In the genomic region with DNA sequence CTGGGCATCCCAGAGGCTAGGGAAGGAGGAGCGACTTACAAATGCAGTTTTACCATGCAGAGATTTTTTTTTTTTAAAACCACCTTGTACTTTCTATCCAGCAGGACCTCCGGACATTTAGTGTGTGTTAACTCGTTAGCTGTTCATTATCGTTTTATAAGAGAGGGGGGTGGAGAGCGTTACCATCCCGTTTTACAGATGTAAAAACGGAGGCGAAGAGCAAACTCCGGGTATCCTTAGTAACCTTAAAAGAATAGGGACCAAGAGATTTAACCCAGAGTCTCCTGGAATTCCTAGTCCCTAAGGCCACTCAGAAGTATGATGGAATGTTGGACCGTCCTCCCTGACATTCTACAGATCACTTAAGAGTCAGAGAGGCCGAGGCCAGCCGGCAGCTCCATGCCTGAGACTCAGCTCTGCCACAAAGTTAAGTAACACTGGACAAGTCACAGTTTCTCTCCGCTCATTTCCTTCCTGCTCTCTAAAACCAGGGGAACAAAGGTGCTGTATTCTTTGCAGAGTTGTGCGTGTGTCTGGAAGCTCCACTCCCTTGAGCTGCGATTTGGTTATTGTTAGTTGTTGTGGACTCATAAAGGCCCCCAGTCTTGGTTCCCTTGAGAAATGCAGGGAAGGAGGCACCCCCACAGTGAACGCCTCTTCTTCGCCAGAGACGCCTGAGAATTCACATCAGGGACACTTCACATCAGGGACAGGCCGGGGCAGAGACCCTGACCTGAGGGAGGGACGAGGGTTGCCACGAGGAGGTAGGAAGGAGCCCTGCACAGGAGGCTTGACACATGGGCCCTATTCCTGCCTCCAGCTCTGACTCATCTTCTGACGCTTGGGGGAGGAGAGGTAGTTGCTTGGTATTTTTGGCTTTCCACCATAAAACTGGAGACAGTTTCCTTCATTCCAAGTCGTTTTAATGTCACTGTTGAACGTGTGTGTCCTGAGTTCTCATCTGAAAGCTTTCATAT, we compare ENCODE assay signal across 1 cellular context.
TF ChIP-seq lines count a peak whose summit lies in the region.

No MANE protein-coding gene starts in this region.

TF ChIP-seq in HEK293, 187 proteins besides CTCF, POLR2A, EP300 and RAD21 (continued from another document):
- TF ChIP-seq, protein P1, sequence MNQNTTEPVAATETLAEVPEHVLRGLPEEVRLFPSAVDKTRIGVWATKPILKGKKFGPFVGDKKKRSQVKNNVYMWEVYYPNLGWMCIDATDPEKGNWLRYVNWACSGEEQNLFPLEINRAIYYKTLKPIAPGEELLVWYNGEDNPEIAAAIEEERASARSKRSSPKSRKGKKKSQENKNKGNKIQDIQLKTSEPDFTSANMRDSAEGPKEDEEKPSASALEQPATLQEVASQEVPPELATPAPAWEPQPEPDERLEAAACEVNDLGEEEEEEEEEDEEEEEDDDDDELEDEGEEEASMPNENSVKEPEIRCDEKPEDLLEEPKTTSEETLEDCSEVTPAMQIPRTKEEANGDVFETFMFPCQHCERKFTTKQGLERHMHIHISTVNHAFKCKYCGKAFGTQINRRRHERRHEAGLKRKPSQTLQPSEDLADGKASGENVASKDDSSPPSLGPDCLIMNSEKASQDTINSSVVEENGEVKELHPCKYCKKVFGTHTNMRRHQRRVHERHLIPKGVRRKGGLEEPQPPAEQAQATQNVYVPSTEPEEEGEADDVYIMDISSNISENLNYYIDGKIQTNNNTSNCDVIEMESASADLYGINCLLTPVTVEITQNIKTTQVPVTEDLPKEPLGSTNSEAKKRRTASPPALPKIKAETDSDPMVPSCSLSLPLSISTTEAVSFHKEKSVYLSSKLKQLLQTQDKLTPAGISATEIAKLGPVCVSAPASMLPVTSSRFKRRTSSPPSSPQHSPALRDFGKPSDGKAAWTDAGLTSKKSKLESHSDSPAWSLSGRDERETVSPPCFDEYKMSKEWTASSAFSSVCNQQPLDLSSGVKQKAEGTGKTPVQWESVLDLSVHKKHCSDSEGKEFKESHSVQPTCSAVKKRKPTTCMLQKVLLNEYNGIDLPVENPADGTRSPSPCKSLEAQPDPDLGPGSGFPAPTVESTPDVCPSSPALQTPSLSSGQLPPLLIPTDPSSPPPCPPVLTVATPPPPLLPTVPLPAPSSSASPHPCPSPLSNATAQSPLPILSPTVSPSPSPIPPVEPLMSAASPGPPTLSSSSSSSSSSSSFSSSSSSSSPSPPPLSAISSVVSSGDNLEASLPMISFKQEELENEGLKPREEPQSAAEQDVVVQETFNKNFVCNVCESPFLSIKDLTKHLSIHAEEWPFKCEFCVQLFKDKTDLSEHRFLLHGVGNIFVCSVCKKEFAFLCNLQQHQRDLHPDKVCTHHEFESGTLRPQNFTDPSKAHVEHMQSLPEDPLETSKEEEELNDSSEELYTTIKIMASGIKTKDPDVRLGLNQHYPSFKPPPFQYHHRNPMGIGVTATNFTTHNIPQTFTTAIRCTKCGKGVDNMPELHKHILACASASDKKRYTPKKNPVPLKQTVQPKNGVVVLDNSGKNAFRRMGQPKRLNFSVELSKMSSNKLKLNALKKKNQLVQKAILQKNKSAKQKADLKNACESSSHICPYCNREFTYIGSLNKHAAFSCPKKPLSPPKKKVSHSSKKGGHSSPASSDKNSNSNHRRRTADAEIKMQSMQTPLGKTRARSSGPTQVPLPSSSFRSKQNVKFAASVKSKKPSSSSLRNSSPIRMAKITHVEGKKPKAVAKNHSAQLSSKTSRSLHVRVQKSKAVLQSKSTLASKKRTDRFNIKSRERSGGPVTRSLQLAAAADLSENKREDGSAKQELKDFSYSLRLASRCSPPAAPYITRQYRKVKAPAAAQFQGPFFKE (tag by site-specific recombination; IDR thresholded peaks at IDR 0.05; ENCODE audit: borderline replicate concordance): no peak
- TF ChIP-seq ZNF223 (tag by site-specific recombination; IDR thresholded peaks at IDR 0.05) (no peak), ZNF558 (tag by site-specific recombination; IDR thresholded peaks at IDR 0.05) (no peak), ZNF747 (tag by site-specific recombination; IDR thresholded peaks at IDR 0.05) (no peak), ZBTB20 (tag by site-specific recombination; IDR thresholded peaks at IDR 0.05) (peak; percentile 72), ZNF248 (tag by site-specific recombination; IDR thresholded peaks at IDR 0.05) (no peak), TRIM28 (IDR thresholded peaks at IDR 0.05; ENCODE audit: borderline replicate concordance, low read length) (peak; percentile 85; the same call in 1 of the 2 replicates), GLIS2 (tag by site-specific recombination; IDR thresholded peaks at IDR 0.05) (peak; percentile 90), ZNF560 (tag by site-specific recombination; IDR thresholded peaks at IDR 0.05; ENCODE audit: borderline replicate concordance) (no peak), ZNF777 (tag by site-specific recombination; IDR thresholded peaks at IDR 0.05; ENCODE audit: borderline replicate concordance) (no peak), ZNF121 (tag by site-specific recombination; IDR thresholded peaks at IDR 0.05) (no peak), GLIS1 (tag by site-specific recombination; IDR thresholded peaks at IDR 0.05) (peak; percentile 66), ZNF561 (tag by site-specific recombination; IDR thresholded peaks at IDR 0.05; ENCODE audit: borderline replicate concordance) (no peak), ZXDB (tag by site-specific recombination; IDR thresholded peaks at IDR 0.05) (peak; percentile 34; the same call in 1 of the 2 replicates), ZNF37A (tag by site-specific recombination; IDR thresholded peaks at IDR 0.05) (no peak), SETDB1 (IDR thresholded peaks at IDR 0.05; ENCODE audit: insufficient read length, low read length) (no peak), ZNF155 (tag by site-specific recombination; IDR thresholded peaks at IDR 0.05) (no peak), ZNF16 (tag by site-specific recombination; IDR thresholded peaks at IDR 0.05; ENCODE audit: low read depth) (no peak), WT1 (tag by site-specific recombination; IDR thresholded peaks at IDR 0.05) (peak; percentile 49)
- TF ChIP-seq, protein P2, sequence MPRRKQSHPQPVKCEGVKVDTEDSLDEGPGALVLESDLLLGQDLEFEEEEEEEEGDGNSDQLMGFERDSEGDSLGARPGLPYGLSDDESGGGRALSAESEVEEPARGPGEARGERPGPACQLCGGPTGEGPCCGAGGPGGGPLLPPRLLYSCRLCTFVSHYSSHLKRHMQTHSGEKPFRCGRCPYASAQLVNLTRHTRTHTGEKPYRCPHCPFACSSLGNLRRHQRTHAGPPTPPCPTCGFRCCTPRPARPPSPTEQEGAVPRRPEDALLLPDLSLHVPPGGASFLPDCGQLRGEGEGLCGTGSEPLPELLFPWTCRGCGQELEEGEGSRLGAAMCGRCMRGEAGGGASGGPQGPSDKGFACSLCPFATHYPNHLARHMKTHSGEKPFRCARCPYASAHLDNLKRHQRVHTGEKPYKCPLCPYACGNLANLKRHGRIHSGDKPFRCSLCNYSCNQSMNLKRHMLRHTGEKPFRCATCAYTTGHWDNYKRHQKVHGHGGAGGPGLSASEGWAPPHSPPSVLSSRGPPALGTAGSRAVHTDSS (tag by site-specific recombination; IDR thresholded peaks at IDR 0.05): no peak
